ENCODE assay signal across 8 cellular contexts in genomic region chrX:44314259-44314734, GRCh38. TPM values are rescaled to one million over a fixed set of nuclear protein-coding genes. Genes with fewer than 3 reads are reported as not detected.
DNase-seq lines count a peak whose midpoint lies in the region; ATAC-seq and TF ChIP-seq lines count a peak whose summit lies in the region.

No MANE protein-coding gene starts in this region.

- no peaks in the 10 kb centered on the region for H3K9me3 Mint-ChIP-seq in WTC11
- H3K9me3 Mint-ChIP-seq in immature natural killer cell: no peaks in the 10 kb centered on the region
- peaks cover 8% of the 10 kb centered on the region for H3K9me3 Mint-ChIP-seq in type B pancreatic cell

- peak; percentile 58; the same call in 1 of the 2 replicates for ATAC-seq in WTC11

- peak; percentile 16 for DNase-seq in AG08396 (ENCODE audit: low spot score)
- DNase-seq in HS-5 (ENCODE audit: low read depth): peak; percentile 24
- peak; percentile 10 for DNase-seq in WTC11 (ENCODE audit: low spot score)
- peak in 2 of 3 donors; percentile 27 to 31 for DNase-seq in immature natural killer cell
- DNase-seq in DMS153 (lab: John Stamatoyannopoulos, UW): no peak
- DNase-seq in SW 1271 (lab: John Stamatoyannopoulos, UW): no peak
- no peak for DNase-seq in type B pancreatic cell (ENCODE audit: extremely low spot score, unreplicated experiment)
- no peak for DNase-seq in stimulated activated CD4-positive, alpha-beta T cell treated with anti-CD3 and anti-CD28 coated beads, Interleukin-1b, Interleukin-23, amount 100 ng/mL, for 48 hours

- H3K4me3 Mint-ChIP-seq in WTC11: no peak overlapping the region
- peak overlapping the region; percentile 40 to 58 (median 51) for H3K4me3 Mint-ChIP-seq in immature natural killer cell
- H3K4me3 Mint-ChIP-seq in type B pancreatic cell: no peak overlapping the region

- POLR2A ChIA-PET in WTC11 (lab: Charles Lee): no interaction called here

- H3K36me3 Mint-ChIP-seq in WTC11 (peaks cover 2% of the 10 kb centered on the region; the same call in 1 of the 2 replicates), immature natural killer cell (peaks cover 0 to 4% (median 0%) of the 10 kb centered on the region in 3 donors), type B pancreatic cell (peaks cover 4% of the 10 kb centered on the region)

- no peaks in the 10 kb centered on the region for H3K27me3 Mint-ChIP-seq in WTC11 (ENCODE audit: low read depth)
- peaks cover 0 to 9% (median 3%) of the 10 kb centered on the region in 3 donors for H3K27me3 Mint-ChIP-seq in immature natural killer cell (ENCODE audit: low read depth in 3 of 3)
- H3K27me3 Mint-ChIP-seq in type B pancreatic cell: no peaks in the 10 kb centered on the region

- no peak for TF ChIP-seq CTCF in WTC11 (IDR thresholded peaks at IDR 0.05)
- TF ChIP-seq CTCF in type B pancreatic cell (conservative IDR thresholded peaks at IDR 0.05): no peak

- H3K4me1 Mint-ChIP-seq in WTC11 (peaks cover 25% of the 10 kb centered on the region), immature natural killer cell (peaks cover 52 to 58% of the 10 kb centered on the region in 2 donors), type B pancreatic cell (ENCODE audit: unreplicated experiment) (no peaks in the 10 kb centered on the region)

- CTCF ChIA-PET in WTC11 (lab: Charles Lee): no interaction called here

- H3K27ac Mint-ChIP-seq in WTC11 (peak overlapping the region; percentile 26; the same call in 1 of the 2 replicates), immature natural killer cell (peak overlapping the region; percentile 75 to 91 (median 84)), type B pancreatic cell (no peak overlapping the region)

TF ChIP-seq in WTC11, 78 proteins besides CTCF, POLR2A, EP300 and RAD21:
- no peak for TF ChIP-seq HMGXB4 (CRISPR knock-in tag; IDR thresholded peaks at IDR 0.05)
- TF ChIP-seq E2F1 (CRISPR knock-in tag; IDR thresholded peaks at IDR 0.05): no peak

RNA-seq across cellular contexts. Expression of gene EFHC2, which starts 29.2 kb away (rescaled TPM):
- total RNA-seq in WTC11 (2021) (2.1 to 2.8 TPM (median 2.7 TPM) in 3 replicates), type B pancreatic cell (ENCODE audit: low replicate concordance) (0.21 and 2.1 TPM in 2 replicates)
- 10 to 100 TPM; 11.2 to 19.5 (median 13.2) TPM for polyA plus RNA-seq in immature natural killer cell

Comparison
In these comparisons a context has a peak if more than half of its experiments do, and no peak if none do; other contexts are left out.
1. DNase-seq: peak in AG08396 (single experiment), HS-5 (single experiment), WTC11 (single experiment) and immature natural killer cell (2 of 3); none in DMS153 (single experiment), SW 1271 (0 of 2), type B pancreatic cell (single experiment) and stimulated activated CD4-positive, alpha-beta T cell treated with anti-CD3 and anti-CD28 coated beads, Interleukin-1b, Interleukin-23, amount 100 ng/mL, for 48 hours (single experiment).
2. H3K4me3 Mint-ChIP-seq: peak in immature natural killer cell (5 of 5); none in WTC11 (single experiment) and type B pancreatic cell (single experiment).